ENCODE assay signal across 18 cellular contexts in the genomic region with DNA sequence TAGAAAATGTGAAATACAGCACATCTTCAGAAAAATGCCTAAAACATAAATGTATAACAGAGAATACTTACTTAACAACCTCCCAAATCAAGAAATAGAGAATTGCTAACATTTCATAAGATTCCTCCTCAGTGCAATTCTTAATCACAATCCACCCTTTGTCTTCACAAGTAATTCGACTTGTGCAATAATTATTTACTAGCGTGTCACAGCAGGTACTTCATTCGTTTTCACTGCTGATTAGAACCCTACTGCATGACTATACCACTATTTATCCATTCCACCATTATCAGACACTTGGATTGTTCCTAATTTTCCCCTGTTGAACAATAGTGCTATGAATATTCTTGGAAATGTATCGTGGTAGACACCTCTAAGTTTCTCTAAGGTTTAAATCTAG.
"Had no signal": no experiment of that assay in that cellular context is flagged by ENCODE, and none has a peak within 500 bp of the region (broad histone marks: within the 10 kb centered on the region; RNA-seq: fewer than 3 reads in every experiment).

No MANE protein-coding gene starts in this region.

- H3K4me2 ChIP-seq: SK-N-SH had no signal

- H3K9ac ChIP-seq: SK-N-SH had no signal

- ATAC-seq: HepG2 had no signal

- DNase-seq: IMR-90, Karpas-422, KG1, MM.1S, NCI-H1092 treated with DMSO at 0.1 percent for 48 hours, NCI-H1436 treated with DMSO at 0.1 percent for 48 hours, NCI-H1694 treated with DMSO at 0.1 percent for 48 hours, NCI-H1930, NCI-H2081, NCI-H2107, NCI-H2227 treated with DMSO at 0.1 percent for 48 hours, NCI-H524 treated with DMSO at 0.1 percent for 48 hours, NCI-H69, NCI-H774, RPMI8226, SHP77, SK-N-SH had no signal

- H3K9me3 ChIP-seq: SK-N-SH had no signal
